Comparison of ENCODE assay signal across 18 cellular contexts in genomic region chr6:79463721-79464120, GRCh38.
A peak's percentile ranks its signal among the peaks of the same experiment; 100 is the strongest.
DNase-seq lines count a peak whose midpoint lies in the region; ATAC-seq and TF ChIP-seq lines count a peak whose summit lies in the region.
"Had no signal": no experiment of that assay in that cellular context is flagged by ENCODE, and none has a peak within 500 bp of the region (broad histone marks: within the 10 kb centered on the region; RNA-seq: fewer than 3 reads in every experiment).

No MANE protein-coding gene starts in this region.

- DNase-seq in mammary epithelial cell (peak; percentile 46), kidney epithelial cell (ENCODE audit: low read depth) (peak; percentile 50), smooth muscle cell (lab: John Stamatoyannopoulos, UW; ENCODE audit: unreplicated experiment) (no peak), NOMO-1 treated with dmso at 0.1 percent for 144 hours (lab: John Stamatoyannopoulos, UW; ENCODE audit: unreplicated experiment) (no peak), left lobe of liver (ENCODE audit: low spot score) (no peak)
- no peak for DNase-seq in activated naive CD4-positive, alpha-beta T cell (lab: John Stamatoyannopoulos, UW)
- DNase-seq: activated CD8-positive, alpha-beta memory T cell treated with anti-CD3 and anti-CD28 coated beads for 24 hours; anterior cingulate cortex; DMS79 treated with DMSO at 0.1 percent for 48 hours; erythroblast; MV-4-11; nephron progenitor cell; stimulated activated CD4-positive, alpha-beta T cell treated with anti-CD3 and anti-CD28 coated beads, Interleukin-2, amount 100 ng/mL, for 24 hours; T-cell; WERI-Rb-1 had no signal

- dilution Hi-C loops in mammary epithelial cell (cut with HindIII; ENCODE audit: low sequenced_read_pairs): no loop called here

- no TSS peak for BruUV-seq in mammary epithelial cell (replicated peaks; lab: Mats Ljungman, UMichigan)

- H3K4me2 ChIP-seq in mammary epithelial cell (ENCODE audit: insufficient read depth, low read depth, low read length) (peak overlapping the region; percentile 62), smooth muscle cell (peak overlapping the region; percentile 34)
- H3K4me2 ChIP-seq: BLaER1 treated with 17β-estradiol and CSF1 and Interleukin-3, amounts not matched to agents 10 nM and 100 nM had no signal

- 0% methylated on average over 3 of the region's 3 CpGs for WGBS in mammary epithelial cell (ENCODE audit: low coverage, missing lambda C conversion rate)
- 23% methylated on average over 3 of the region's 3 CpGs for WGBS in smooth muscle cell (ENCODE audit: low lambda C conversion rate)

- CTCF ChIA-PET in mammary epithelial cell (lab: Charles Lee; ENCODE audit: low non-redundant PET): no interaction called here

- H4K20me1 ChIP-seq in mammary epithelial cell (ENCODE audit: insufficient read depth, low read length): no peaks in the 10 kb centered on the region
- H4K20me1 ChIP-seq in smooth muscle cell (ENCODE audit: low read depth): no peaks in the 10 kb centered on the region
- H4K20me1 ChIP-seq: BLaER1 treated with 17β-estradiol and CSF1 and Interleukin-3, amounts not matched to agents 10 nM and 100 nM had no signal

- H3K9me3 ChIP-seq in HUES6 (ENCODE audit: control insufficient read depth, insufficient read depth, low read depth, low read length): no peaks in the 10 kb centered on the region
- H3K9me3 ChIP-seq in mammary epithelial cell (replicated peaks; ENCODE audit: insufficient read depth, low read length): no peaks in the 10 kb centered on the region
- H3K9me3 ChIP-seq in smooth muscle cell (replicated peaks; ENCODE audit: low read depth): no peaks in the 10 kb centered on the region
- H3K9me3 ChIP-seq: BLaER1 treated with 17β-estradiol and CSF1 and Interleukin-3, amounts not matched to agents 10 nM and 100 nM; right atrium auricular region had no signal

- H3K27me3 ChIP-seq in HUES6 (ENCODE audit: control insufficient read depth, insufficient read depth, low read length): no peaks in the 10 kb centered on the region
- H3K27me3 ChIP-seq in mammary epithelial cell (ENCODE audit: insufficient read depth, low read length): no peaks in the 10 kb centered on the region
- no peaks in the 10 kb centered on the region for H3K27me3 ChIP-seq in kidney epithelial cell (ENCODE audit: control insufficient read depth, insufficient read depth, low read length)
- no peaks in the 10 kb centered on the region for H3K27me3 ChIP-seq in smooth muscle cell (ENCODE audit: low read depth)
- H3K27me3 ChIP-seq: BLaER1 treated with 17β-estradiol and CSF1 and Interleukin-3, amounts not matched to agents 10 nM and 100 nM; right atrium auricular region had no signal

- TF ChIP-seq CTCF in mammary epithelial cell (conservative IDR thresholded peaks at IDR 0.05 in 1 of 2, IDR thresholded peaks at IDR 0.05 in 1 of 2; ENCODE audit: extremely low read depth in 1 of 2, insufficient read depth in 1 of 2, low read depth in 1 of 2, low read length in 2 of 2): no peak
- TF ChIP-seq CTCF in kidney epithelial cell (IDR thresholded peaks at IDR 0.05; ENCODE audit: insufficient read depth, low read length, poor library complexity, severe bottlenecking): no peak
- no peak for TF ChIP-seq CTCF in smooth muscle cell (IDR thresholded peaks at IDR 0.05; ENCODE audit: borderline replicate concordance, insufficient read depth, poor library complexity, severe bottlenecking)

- intact Hi-C loops in mammary epithelial cell (cut with micrococcal nuclease): loop anchor here (5.0 to 10.0 kb wide), 2 partner anchors 156 to 229 kb away; partner anchors contain the start of gene HMGN3

- H3K36me3 ChIP-seq in HUES6 (ENCODE audit: control insufficient read depth, insufficient read depth, low read length) (no peaks in the 10 kb centered on the region), mammary epithelial cell (ENCODE audit: insufficient read depth, low read length) (no peaks in the 10 kb centered on the region), kidney epithelial cell (ENCODE audit: control insufficient read depth, insufficient read depth, low read length) (no peaks in the 10 kb centered on the region), smooth muscle cell (ENCODE audit: low read depth) (no peaks in the 10 kb centered on the region)
- H3K36me3 ChIP-seq: BLaER1 treated with 17β-estradiol and CSF1 and Interleukin-3, amounts not matched to agents 10 nM and 100 nM; right atrium auricular region; WERI-Rb-1 had no signal

- no peaks in the 10 kb centered on the region for H3K79me2 ChIP-seq in mammary epithelial cell (ENCODE audit: insufficient read depth, low read length)
- no peaks in the 10 kb centered on the region for H3K79me2 ChIP-seq in smooth muscle cell (ENCODE audit: low read depth)

- no peaks in the 10 kb centered on the region for H3F3A ChIP-seq in smooth muscle cell (ENCODE audit: low read depth)

- in situ Hi-C loops in mammary epithelial cell (cut with MboI; ENCODE audit: low sequenced_read_pairs in 2 of 2): no loop called here

- H3K4me1 ChIP-seq in HUES6 (ENCODE audit: control insufficient read depth, insufficient read depth, low read length) (peaks cover 39% of the 10 kb centered on the region), mammary epithelial cell (ENCODE audit: insufficient read depth, low read length) (peaks cover 16% of the 10 kb centered on the region), smooth muscle cell (ENCODE audit: low read depth) (peaks cover 11% of the 10 kb centered on the region)
- H3K4me1 ChIP-seq: BLaER1 treated with 17β-estradiol and CSF1 and Interleukin-3, amounts not matched to agents 10 nM and 100 nM; right atrium auricular region had no signal

- H3K27ac ChIP-seq in HUES6 (ENCODE audit: low read depth, low read length) (peak overlapping the region; percentile 89; the same call in 1 of the 2 replicates), mammary epithelial cell (ENCODE audit: insufficient read depth, low read depth, low read length) (peak overlapping the region; percentile 44), smooth muscle cell (ENCODE audit: low read depth) (peak overlapping the region; percentile 30)
- H3K27ac ChIP-seq: BLaER1 treated with 17β-estradiol and CSF1 and Interleukin-3, amounts not matched to agents 10 nM and 100 nM; right atrium auricular region; WERI-Rb-1 had no signal

- no peak for ATAC-seq in left lobe of liver
- ATAC-seq: T-cell had no signal

- H2AFZ ChIP-seq in mammary epithelial cell (ENCODE audit: low read depth, low read length) (peak overlapping the region; percentile 75), smooth muscle cell (ENCODE audit: low read depth) (no peak overlapping the region)

- H3K9ac ChIP-seq in HUES6 (ENCODE audit: low read length): peak overlapping the region; percentile 29
- H3K9ac ChIP-seq in mammary epithelial cell (ENCODE audit: insufficient read depth, low read length): no peak overlapping the region
- H3K9ac ChIP-seq in smooth muscle cell (ENCODE audit: low read depth): no peak overlapping the region
- H3K9ac ChIP-seq: BLaER1 treated with 17β-estradiol and CSF1 and Interleukin-3, amounts not matched to agents 10 nM and 100 nM had no signal

- H3K4me3 ChIP-seq in HUES6 (ENCODE audit: low read depth, low read length): no peak overlapping the region
- H3K4me3 ChIP-seq in mammary epithelial cell (replicated peaks in 1 of 3; ENCODE audit: insufficient read depth in 1 of 3, low read depth in 2 of 3, low read length in 3 of 3): no peak overlapping the region
- H3K4me3 ChIP-seq in kidney epithelial cell (ENCODE audit: low read depth, low read length): no peak overlapping the region
- H3K4me3 ChIP-seq in smooth muscle cell: no peak overlapping the region
- H3K4me3 ChIP-seq: BLaER1 treated with 17β-estradiol and CSF1 and Interleukin-3, amounts not matched to agents 10 nM and 100 nM; right atrium auricular region had no signal

Comparison
In these comparisons a context has a peak if more than half of its experiments do, and no peak if none do; other contexts are left out.
1. H3K27ac ChIP-seq: peak in every context shown above with its lines; median percentile 89 in HUES6; 44 in mammary epithelial cell; 30 in smooth muscle cell.
2. DNase-seq: peak in mammary epithelial cell (single experiment) and kidney epithelial cell (single experiment); none in smooth muscle cell (single experiment), activated naive CD4-positive, alpha-beta T cell (0 of 4), NOMO-1 treated with dmso at 0.1 percent for 144 hours (single experiment) and left lobe of liver (single experiment).